In genomic region chr10:89301721-89302445, GRCh38 we compare ENCODE assay signal across 8 cellular contexts. TPM values are rescaled to one million over a fixed set of nuclear protein-coding genes. Genes with fewer than 3 reads are reported as not detected.
DNase-seq lines count a peak whose midpoint lies in the region; ATAC-seq and TF ChIP-seq lines count a peak whose summit lies in the region.

Gene IFIT2, plus strand, starts transcription at chr10:89302046. Its CDS starts 78 bp downstream, at chr10:89302124.

- peak within 1 kb of the TSS; percentile 94 for H3K4me3 Mint-ChIP-seq in activated CD8-positive, alpha-beta memory T cell treated with anti-CD3 and anti-CD28 coated beads, Interleukin-2, amount 10 ng/mL, durations not matched to agents 7 days and 5 days

- intact Hi-C loops in esophagus squamous epithelium (cut with DNase I), result no loop called here

- DNase-seq in AG10803 (ENCODE audit: low read depth) (peak; percentile 79), NCI-H226 (peak; percentile 26), esophagus squamous epithelium (lab: John Stamatoyannopoulos, UW) (no peak), NCI-H446 treated with DMSO at 0.1 percent for 48 hours (lab: John Stamatoyannopoulos, UW) (no peak)
- DNase-seq in activated CD8-positive, alpha-beta memory T cell treated with anti-CD3 and anti-CD28 coated beads, Interleukin-2, amount 10 ng/mL, durations not matched to agents 7 days and 5 days, result peak; percentile 48

- H3K4me3 ChIP-seq in AG10803 (ENCODE audit: low read length) (peak within 1 kb of the TSS; percentile 48), esophagus squamous epithelium (peak within 1 kb of the TSS; percentile 39 to 66 (median 48)), neuron (ENCODE audit: low read length) (no peak within 1 kb of the TSS)

- TF ChIP-seq CTCF in AG10803 (conservative IDR thresholded peaks at IDR 0.05; ENCODE audit: low read length), result no peak
- TF ChIP-seq CTCF in esophagus squamous epithelium (IDR thresholded peaks at IDR 0.05), result peak in 1 of 6 experiments; percentile 2

- peak within 1 kb of the TSS; percentile 92 for H3K27ac Mint-ChIP-seq in activated CD8-positive, alpha-beta memory T cell treated with anti-CD3 and anti-CD28 coated beads, Interleukin-2, amount 10 ng/mL, durations not matched to agents 7 days and 5 days

- peaks cover 55% of the 10 kb centered on the region for H3K36me3 Mint-ChIP-seq in activated CD8-positive, alpha-beta memory T cell treated with anti-CD3 and anti-CD28 coated beads, Interleukin-2, amount 10 ng/mL, durations not matched to agents 7 days and 5 days

- no peaks in the 10 kb centered on the region for H3K9me3 ChIP-seq in esophagus squamous epithelium
- no peaks in the 10 kb centered on the region for H3K9me3 ChIP-seq in neuron (ENCODE audit: low read length)

- CTCF ChIA-PET in activated CD8-positive, alpha-beta memory T cell treated with anti-CD3 and anti-CD28 coated beads, Interleukin-2, amount 10 ng/mL, durations not matched to agents 7 days and 5 days (lab: Charles Lee), result interaction anchor here (0.8 to 1.5 kb wide), 6 partner anchors 9 to 87 kb away, joined by 3 to 8 read pairs (median 4); partner anchors contain the start of gene IFIT3

- ATAC-seq in GM18517 (IDR thresholded peaks at IDR 0.05; ENCODE audit: unreplicated experiment) (peak; percentile 81), HG02943 (IDR thresholded peaks at IDR 0.05; ENCODE audit: low read depth, unreplicated experiment) (peak; percentile 73)
- peak; percentile 79 for ATAC-seq in activated CD8-positive, alpha-beta memory T cell treated with anti-CD3 and anti-CD28 coated beads, Interleukin-2, amount 10 ng/mL, durations not matched to agents 7 days and 5 days

- peaks cover 16 to 40% (median 21%) of the 10 kb centered on the region in 3 donors for H3K4me1 ChIP-seq in esophagus squamous epithelium
- H3K4me1 ChIP-seq in neuron (ENCODE audit: insufficient read depth, low read length), result peaks cover 3% of the 10 kb centered on the region

- peak within 1 kb of the TSS; percentile 5 for H2AFZ ChIP-seq in neuron (ENCODE audit: low read depth, low read length)

- H3K4me1 Mint-ChIP-seq in activated CD8-positive, alpha-beta memory T cell treated with anti-CD3 and anti-CD28 coated beads, Interleukin-2, amount 10 ng/mL, durations not matched to agents 7 days and 5 days, result peaks cover 37% of the 10 kb centered on the region

- TF ChIP-seq POLR2A in esophagus squamous epithelium (IDR thresholded peaks at IDR 0.05), result peak in 3 of 4 donors; percentile 27 to 55 (median 39)

- H3K9me3 Mint-ChIP-seq in activated CD8-positive, alpha-beta memory T cell treated with anti-CD3 and anti-CD28 coated beads, Interleukin-2, amount 10 ng/mL, durations not matched to agents 7 days and 5 days (ENCODE audit: low read depth), result peaks cover 10% of the 10 kb centered on the region

- WGBS in esophagus squamous epithelium, 2 donors, result 1% methylated on average over 10 of the region's 10 CpGs

- H3K27ac ChIP-seq in esophagus squamous epithelium, result peak within 1 kb of the TSS; percentile 85 to 92 (median 89)

- peaks cover 3% of the 10 kb centered on the region for H3K27me3 Mint-ChIP-seq in activated CD8-positive, alpha-beta memory T cell treated with anti-CD3 and anti-CD28 coated beads, Interleukin-2, amount 10 ng/mL, durations not matched to agents 7 days and 5 days

- H3K36me3 ChIP-seq in esophagus squamous epithelium (peaks cover 0 to 13% (median 6%) of the 10 kb centered on the region in 3 donors), neuron (ENCODE audit: insufficient read depth, low read length) (no peaks in the 10 kb centered on the region)

- no peaks in the 10 kb centered on the region for H3K27me3 ChIP-seq in esophagus squamous epithelium
- no peaks in the 10 kb centered on the region for H3K27me3 ChIP-seq in neuron (ENCODE audit: insufficient read depth, low read length)

RNA-seq across cellular contexts. Expression of gene IFIT2, which starts in this region (rescaled TPM):
- 10 to 100 TPM; 16.0 to 34.4 TPM for total RNA-seq in activated CD8-positive, alpha-beta memory T cell treated with anti-CD3 and anti-CD28 coated beads, Interleukin-2, amount 10 ng/mL, durations not matched to agents 7 days and 5 days
- total RNA-seq in esophagus squamous epithelium, result 1 to 10 TPM in 2 of 4 donors, under 1 TPM in 2; 0.26 to 3.0 (median 1.5) TPM

Comparison
In these comparisons a context has a peak if more than half of its experiments do, and no peak if none do; other contexts are left out.
1. RNA of gene IFIT2 (total RNA-seq): 16.0 to 34.4 TPM in activated CD8-positive, alpha-beta memory T cell treated with anti-CD3 and anti-CD28 coated beads, Interleukin-2, amount 10 ng/mL, durations not matched to agents 7 days and 5 days; 0.26 to 3.0 TPM in esophagus squamous epithelium; every median in the first group is over 4 times any median in the second.
2. DNase-seq: peak in AG10803 (single experiment), NCI-H226 (single experiment) and activated CD8-positive, alpha-beta memory T cell treated with anti-CD3 and anti-CD28 coated beads, Interleukin-2, amount 10 ng/mL, durations not matched to agents 7 days and 5 days (single experiment); none in esophagus squamous epithelium (single experiment) and NCI-H446 treated with DMSO at 0.1 percent for 48 hours (single experiment).
3. Peak in every context shown above with its lines, with median percentiles within 50 percentile points of each other: ATAC-seq.